ENCODE assay signal across 26 cellular contexts in the genomic region with DNA sequence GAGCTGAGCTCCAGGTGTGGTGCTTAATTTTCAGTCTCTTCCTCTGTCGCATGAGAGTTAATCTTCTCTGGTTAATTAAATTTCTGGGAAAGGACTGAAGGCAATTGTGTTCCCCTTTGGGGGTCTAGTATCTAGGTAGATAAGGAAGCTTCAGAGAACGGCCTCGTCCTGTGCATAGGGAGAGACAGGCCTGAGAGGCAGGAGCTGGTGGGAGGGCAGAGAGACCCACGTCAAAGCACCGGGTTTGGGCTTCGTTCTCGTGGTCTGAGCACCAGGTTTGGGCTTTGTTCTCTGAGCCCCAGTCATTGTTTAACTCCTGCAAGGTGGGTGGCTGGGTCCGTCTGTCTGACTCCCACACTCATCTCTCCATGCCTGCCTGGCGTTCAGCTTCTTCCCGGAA.
"Had no signal": no experiment of that assay in that cellular context is flagged by ENCODE, and none has a peak within 500 bp of the region (broad histone marks: within the 10 kb centered on the region; RNA-seq: fewer than 3 reads in every experiment).

No MANE protein-coding gene starts in this region.

- H3K4me3 Mint-ChIP-seq: activated B cell treated with CpG ODN at 0.5 μM for 24 hours; activated CD4-positive, alpha-beta T cell treated with anti-CD3 and anti-CD28 coated beads, Interleukin-2, amount 10 ng/mL, durations not matched to agents 24 days and 14 days; activated CD8-positive, alpha-beta memory T cell treated with anti-CD3 and anti-CD28 coated beads, Interleukin-2, amount 10 ng/mL, durations not matched to agents 7 days and 5 days; activated naive CD8-positive, alpha-beta T cell treated with anti-CD3 and anti-CD28 coated beads, Interleukin-2, amount 50 U/mL, for 24 hours; activated T-cell treated with anti-CD3 and anti-CD28 coated beads, Interleukin-2, amount 50 U/mL, for 4 hours; brain; T-helper 17 cell had no signal

- H3K4me1 Mint-ChIP-seq: activated B cell treated with CpG ODN at 0.5 μM for 24 hours; activated CD4-positive, alpha-beta T cell treated with anti-CD3 and anti-CD28 coated beads, Interleukin-2, amount 10 ng/mL, durations not matched to agents 24 days and 14 days; activated CD8-positive, alpha-beta memory T cell treated with anti-CD3 and anti-CD28 coated beads, Interleukin-2, amount 10 ng/mL, durations not matched to agents 7 days and 5 days; activated naive CD8-positive, alpha-beta T cell treated with anti-CD3 and anti-CD28 coated beads, Interleukin-2, amount 50 U/mL, for 24 hours had no signal

- H3K9me3 ChIP-seq: ascending aorta had no signal

- H3K4me1 ChIP-seq: ascending aorta had no signal

- ATAC-seq: activated CD8-positive, alpha-beta memory T cell treated with anti-CD3 and anti-CD28 coated beads, Interleukin-2, amount 10 ng/mL, durations not matched to agents 7 days and 5 days; activated naive CD4-positive, alpha-beta T cell treated with anti-CD3 and anti-CD28 coated beads, Interleukin-2, amount 50 U/mL, for 72 hours; activated naive CD8-positive, alpha-beta T cell treated with anti-CD3 and anti-CD28 coated beads, Interleukin-2, amount 50 U/mL, for 24 hours; activated T-cell treated with anti-CD3 and anti-CD28 coated beads, Interleukin-2, amount 50 U/mL, for 4 hours; PC-3; T-helper 17 cell had no signal

- H3K27me3 ChIP-seq: ascending aorta had no signal

- H3K36me3 ChIP-seq: ascending aorta had no signal

- H3K36me3 Mint-ChIP-seq: activated CD8-positive, alpha-beta memory T cell treated with anti-CD3 and anti-CD28 coated beads, Interleukin-2, amount 10 ng/mL, durations not matched to agents 7 days and 5 days; activated naive CD4-positive, alpha-beta T cell treated with anti-CD3 and anti-CD28 coated beads, Interleukin-2, amount 50 U/mL, for 72 hours; brain had no signal

- FAIRE-seq: RCC 7860 had no signal

- H3K4me3 ChIP-seq: ascending aorta had no signal

- H3K9me3 Mint-ChIP-seq: activated B cell treated with CpG ODN at 0.5 μM for 24 hours; activated CD4-positive, alpha-beta T cell treated with anti-CD3 and anti-CD28 coated beads, Interleukin-2, amount 10 ng/mL, durations not matched to agents 24 days and 14 days; activated naive CD4-positive, alpha-beta T cell treated with anti-CD3 and anti-CD28 coated beads, Interleukin-2, amount 50 U/mL, for 72 hours; activated naive CD8-positive, alpha-beta T cell treated with anti-CD3 and anti-CD28 coated beads, Interleukin-2, amount 50 U/mL, for 24 hours; activated T-cell treated with anti-CD3 and anti-CD28 coated beads, Interleukin-2, amount 50 U/mL, for 4 hours had no signal

- H3K27ac ChIP-seq: ascending aorta had no signal

- DNase-seq: activated B cell treated with CpG ODN at 0.5 μM for 24 hours; activated CD4-positive, alpha-beta T cell treated with anti-CD3 and anti-CD28 coated beads for 1 hour; activated CD4-positive, alpha-beta T cell treated with anti-CD3 and anti-CD28 coated beads, Interleukin-2, amount 10 ng/mL, durations not matched to agents 24 days and 14 days; activated CD4-positive, alpha-beta T cell treated with anti-CD3 and anti-CD28 coated beads, Interleukin-2, amount 50 U/mL, for 48 hours; activated CD8-positive, alpha-beta memory T cell treated with anti-CD3 and anti-CD28 coated beads, Interleukin-2, amount 10 ng/mL, durations not matched to agents 7 days and 5 days; activated effector memory CD4-positive, alpha-beta T cell treated with anti-CD3 and anti-CD28 coated beads, Interleukin-2, amount 50 U/mL, for 16 hours; activated naive CD4-positive, alpha-beta T cell treated with Interleukin-2 at 50 U/mL for 16 hours; activated naive CD8-positive, alpha-beta T cell treated with anti-CD3 and anti-CD28 coated beads, Interleukin-2, amount 50 U/mL, for 24 hours; activated T-cell treated with anti-CD3 and anti-CD28 coated beads, Interleukin-2, amount 50 U/mL, for 4 hours; amniotic stem cell; KG1; NCI-H1048; NCI-H1417; NCI-H2029; NCI-H2107; NCI-H2171 treated with DMSO at 0.1 percent for 48 hours; NCI-H226; NCI-H526; PC-3; SIG-M5; T-helper 17 cell; T-helper 9 cell had no signal

- H3K27ac Mint-ChIP-seq: activated B cell treated with CpG ODN at 0.5 μM for 24 hours; activated CD4-positive, alpha-beta T cell treated with anti-CD3 and anti-CD28 coated beads, Interleukin-2, amount 10 ng/mL, durations not matched to agents 24 days and 14 days; activated CD8-positive, alpha-beta memory T cell treated with anti-CD3 and anti-CD28 coated beads, Interleukin-2, amount 10 ng/mL, durations not matched to agents 7 days and 5 days; activated naive CD4-positive, alpha-beta T cell treated with anti-CD3 and anti-CD28 coated beads, Interleukin-2, amount 50 U/mL, for 72 hours; activated naive CD8-positive, alpha-beta T cell treated with anti-CD3 and anti-CD28 coated beads, Interleukin-2, amount 50 U/mL, for 24 hours; T-helper 17 cell had no signal
